Comparison of ENCODE assay signal across 1 cellular context in genomic region chr22:32336185-32336603, GRCh38.
TF ChIP-seq lines count a peak whose summit lies in the region.

No MANE protein-coding gene starts in this region.

TF ChIP-seq in WTC11, 78 proteins besides CTCF, POLR2A, EP300 and RAD21 (continued from another document):
- no peak for TF ChIP-seq ZNF532 (CRISPR knock-in tag; IDR thresholded peaks at IDR 0.05; ENCODE audit: borderline replicate concordance)
- no peak for TF ChIP-seq ATF6 (CRISPR knock-in tag; IDR thresholded peaks at IDR 0.05)
- TF ChIP-seq E2F1 (CRISPR knock-in tag; IDR thresholded peaks at IDR 0.05) = no peak
- no peak for TF ChIP-seq FOXK1 (CRISPR knock-in tag; IDR thresholded peaks at IDR 0.05)
